In genomic region chr15:33618300-33618699, GRCh38 we compare ENCODE assay signal across 21 cellular contexts.
"Had no signal": no experiment of that assay in that cellular context is flagged by ENCODE, and none has a peak within 500 bp of the region (broad histone marks: within the 10 kb centered on the region; RNA-seq: fewer than 3 reads in every experiment).

No MANE protein-coding gene starts in this region.

- H3K4me2 ChIP-seq: smooth muscle cell had no signal

- H3K27me3 ChIP-seq: breast epithelium, stomach, transverse colon, vagina had no signal

- H3K4me3 ChIP-seq: breast epithelium, coronary artery, smooth muscle cell, stomach, transverse colon, vagina had no signal

- H3K9ac ChIP-seq: parathyroid adenoma had no signal

- H3K36me3 ChIP-seq: breast epithelium, stomach, transverse colon, vagina had no signal

- H3K9me3 ChIP-seq: breast epithelium, stomach, transverse colon, vagina had no signal

- ATAC-seq: activated naive CD4-positive, alpha-beta T cell treated with anti-CD3 and anti-CD28 coated beads, Interleukin-2, amount 50 U/mL, for 72 hours; activated T-helper 17 cell treated with anti-CD3 and anti-CD28 coated beads, Interleukin-2, amount 50 U/mL, for 72 hours; left cardiac atrium; sciatic nerve; stimulated activated memory B cell treated with anti-CD40 and anti-IgM and Interleukin-4, amounts not matched to agents 10 μg/mL and 1 μg/mL and 100 μg/mL, for 72 hours; WTC11 had no signal

- H2AFZ ChIP-seq: parathyroid adenoma had no signal

- H3K27ac ChIP-seq: breast epithelium, coronary artery, epithelial cell of prostate, parathyroid adenoma, stomach, transverse colon, vagina had no signal

- H3K79me2 ChIP-seq: parathyroid adenoma had no signal

- H3K4me1 ChIP-seq: breast epithelium, parathyroid adenoma, stomach, transverse colon, vagina had no signal

- DNase-seq: activated T-cell treated with anti-CD3 and anti-CD28 coated beads, Interleukin-2, amount 50 U/mL, for 24 hours; aorta; foreskin melanocyte; left cardiac atrium; naive B cell; nucleus accumbens; stimulated activated CD4-positive, alpha-beta T cell treated with anti-CD3 and anti-CD28 coated beads, Interleukin-15, amount 100 ng/mL, for 24 hours; stomach; T1000; transverse colon had no signal
